ENCODE assay signal across 14 cellular contexts in the genomic region with DNA sequence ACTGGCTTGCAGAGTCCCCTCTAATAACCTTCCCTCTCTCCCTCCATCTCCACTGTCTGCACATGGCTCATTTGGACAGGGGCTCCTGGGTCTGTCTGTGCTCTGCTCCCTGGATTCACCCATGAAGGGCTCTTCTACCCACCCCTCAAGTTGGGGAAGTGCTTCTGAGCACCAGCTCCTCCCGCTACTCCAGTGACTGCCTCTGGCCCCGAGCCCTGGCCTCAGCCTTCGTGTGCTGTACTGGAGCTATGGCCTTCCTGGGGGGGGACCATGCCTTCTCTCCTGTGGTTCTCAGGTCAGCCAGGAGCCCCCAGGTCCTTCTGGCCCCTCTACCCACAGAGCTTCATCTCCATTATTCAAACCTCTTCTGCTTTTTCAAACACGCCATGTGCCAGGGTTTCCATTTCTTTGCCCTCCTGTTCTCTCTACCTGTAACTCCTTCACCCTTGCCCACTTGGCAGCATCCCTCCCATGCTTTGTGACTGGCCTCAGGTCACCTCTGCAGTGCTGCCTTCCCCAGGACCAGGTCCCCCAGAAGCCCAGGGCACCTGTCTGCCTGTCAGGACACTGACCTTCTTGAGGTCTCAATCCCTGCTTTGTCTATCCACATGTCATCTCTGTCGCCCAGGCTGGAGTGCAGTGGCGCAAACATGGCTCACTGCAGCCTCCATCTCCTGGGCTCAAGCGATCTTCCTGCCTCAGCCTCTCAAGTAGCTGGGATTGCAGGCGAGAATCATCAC. TPM values are rescaled to one million over a fixed set of nuclear protein-coding genes. Genes with fewer than 3 reads are reported as not detected.
DNase-seq lines count a peak whose midpoint lies in the region; ATAC-seq and TF ChIP-seq lines count a peak whose summit lies in the region.
"Had no signal": no experiment of that assay in that cellular context is flagged by ENCODE, and none has a peak within 500 bp of the region (broad histone marks: within the 10 kb centered on the region; RNA-seq: fewer than 3 reads in every experiment).

No MANE protein-coding gene starts in this region.

- H3K36me3 Mint-ChIP-seq in neural progenitor cell: peaks cover 4% of the 10 kb centered on the region
- H3K36me3 Mint-ChIP-seq: activated naive CD4-positive, alpha-beta T cell treated with anti-CD3 and anti-CD28 coated beads, Interleukin-2, amount 10 ng/mL, durations not matched to agents 7 days and 5 days; CD4-positive, CD25-positive, alpha-beta regulatory T cell had no signal

- H3K79me2 ChIP-seq in neural progenitor cell (ENCODE audit: low read depth): peaks cover 99% of the 10 kb centered on the region

- no peak overlapping the region for H3K4me3 Mint-ChIP-seq in neural progenitor cell
- H3K4me3 Mint-ChIP-seq: activated naive CD4-positive, alpha-beta T cell treated with anti-CD3 and anti-CD28 coated beads, Interleukin-2, amount 10 ng/mL, durations not matched to agents 7 days and 5 days; CD4-positive, CD25-positive, alpha-beta regulatory T cell had no signal

- H3K4me3 ChIP-seq in RWPE2 (ENCODE audit: severe bottlenecking) (no peak overlapping the region), esophagus squamous epithelium (no peak overlapping the region), neural progenitor cell (no peak overlapping the region), thyroid gland (replicated peaks in 1 of 3) (no peak overlapping the region), H7 (ENCODE audit: insufficient read depth, low read depth, low read length) (no peak overlapping the region)
- H3K4me3 ChIP-seq: SK-N-MC had no signal

- TF ChIP-seq POLR2A in esophagus squamous epithelium (IDR thresholded peaks at IDR 0.05) (no peak), thyroid gland (IDR thresholded peaks at IDR 0.05) (no peak)

- H3K27ac ChIP-seq in RWPE2 (ENCODE audit: poor library complexity, severe bottlenecking) (peak overlapping the region; percentile 36), esophagus squamous epithelium (peak overlapping the region; percentile 54 to 86 (median 70)), neural progenitor cell (no peak overlapping the region), thyroid gland (peak overlapping the region in 2 of 3 donors; percentile 68 to 69)
- H3K27ac ChIP-seq: SK-N-MC had no signal

- H3F3A ChIP-seq in neural progenitor cell (ENCODE audit: low read depth): no peaks in the 10 kb centered on the region

- WGBS in esophagus squamous epithelium, 2 donors: 74 to 78% methylated on average over 6 to 8 of the region's 8 CpGs
- 74 to 75% methylated on average over 8 of the region's 8 CpGs for WGBS in thyroid gland, 2 donors

- H3K9ac ChIP-seq in neural progenitor cell: no peak overlapping the region

- H3K9me3 ChIP-seq in RWPE2 (ENCODE audit: severe bottlenecking) (no peaks in the 10 kb centered on the region), esophagus squamous epithelium (no peaks in the 10 kb centered on the region), neural progenitor cell (ENCODE audit: low read depth) (no peaks in the 10 kb centered on the region), thyroid gland (no peaks in the 10 kb centered on the region)

- no peaks in the 10 kb centered on the region for H3K27me3 Mint-ChIP-seq in neural progenitor cell (ENCODE audit: insufficient read depth, low read depth)

- peaks cover 22% of the 10 kb centered on the region for H3K4me1 ChIP-seq in RWPE2 (ENCODE audit: insufficient read depth, poor library complexity, severe bottlenecking)
- H3K4me1 ChIP-seq in esophagus squamous epithelium: peaks cover 28 to 77% (median 49%) of the 10 kb centered on the region in 3 donors
- peaks cover 4% of the 10 kb centered on the region for H3K4me1 ChIP-seq in neural progenitor cell
- H3K4me1 ChIP-seq in thyroid gland: peaks cover 33 to 51% of the 10 kb centered on the region in 2 donors

- DNase-seq in RWPE2 (ENCODE audit: low spot score) (peak; percentile 60), esophagus squamous epithelium (lab: John Stamatoyannopoulos, UW) (no peak), neural progenitor cell (ENCODE audit: low spot score) (no peak), thyroid gland (no peak), NCI-H1930 (lab: John Stamatoyannopoulos, UW) (no peak), H7 (no peak)
- DNase-seq: activated naive CD4-positive, alpha-beta T cell treated with anti-CD3 and anti-CD28 coated beads, Interleukin-2, amount 10 ng/mL, durations not matched to agents 7 days and 5 days; CD4-positive, CD25-positive, alpha-beta regulatory T cell; NCI-H1105; NCI-H446 had no signal

- peaks cover 29% of the 10 kb centered on the region for H3K4me1 Mint-ChIP-seq in neural progenitor cell
- H3K4me1 Mint-ChIP-seq: CD4-positive, CD25-positive, alpha-beta regulatory T cell had no signal

- H3K36me3 ChIP-seq in RWPE2 (ENCODE audit: low read depth): peaks cover 8% of the 10 kb centered on the region
- H3K36me3 ChIP-seq in esophagus squamous epithelium: no peaks in the 10 kb centered on the region
- no peaks in the 10 kb centered on the region for H3K36me3 ChIP-seq in neural progenitor cell
- no peaks in the 10 kb centered on the region for H3K36me3 ChIP-seq in thyroid gland
- H3K36me3 ChIP-seq in H7 (replicated peaks; ENCODE audit: control insufficient read depth, insufficient read depth, low read length): no peaks in the 10 kb centered on the region

- H3K9me3 Mint-ChIP-seq in neural progenitor cell: no peaks in the 10 kb centered on the region
- H3K9me3 Mint-ChIP-seq: activated naive CD4-positive, alpha-beta T cell treated with anti-CD3 and anti-CD28 coated beads, Interleukin-2, amount 10 ng/mL, durations not matched to agents 7 days and 5 days had no signal

- peak overlapping the region; percentile 72 for H3K27ac Mint-ChIP-seq in neural progenitor cell
- H3K27ac Mint-ChIP-seq: activated naive CD4-positive, alpha-beta T cell treated with anti-CD3 and anti-CD28 coated beads, Interleukin-2, amount 10 ng/mL, durations not matched to agents 7 days and 5 days; CD4-positive, CD25-positive, alpha-beta regulatory T cell had no signal

- H4K20me1 ChIP-seq in neural progenitor cell (ENCODE audit: low read depth): peaks cover 100% of the 10 kb centered on the region

- intact Hi-C loops in esophagus squamous epithelium (cut with DNase I): no loop called here
- intact Hi-C loops in thyroid gland (cut with DNase I): no loop called here

- ATAC-seq in RWPE2 (ENCODE audit: low read depth): no peak; the same call in 2 of the 3 replicates
- no peak for ATAC-seq in HG03139 (IDR thresholded peaks at IDR 0.05; ENCODE audit: unreplicated experiment)
- ATAC-seq in HG02610 (IDR thresholded peaks at IDR 0.05; ENCODE audit: unreplicated experiment): no peak
- ATAC-seq: esophagus mucosa had no signal

- H3K27me3 ChIP-seq in RWPE2 (ENCODE audit: insufficient read depth, poor library complexity, severe bottlenecking) (no peaks in the 10 kb centered on the region), esophagus squamous epithelium (no peaks in the 10 kb centered on the region), neural progenitor cell (no peaks in the 10 kb centered on the region), thyroid gland (no peaks in the 10 kb centered on the region), H7 (ENCODE audit: control insufficient read depth, insufficient read depth, low read length) (no peaks in the 10 kb centered on the region)

- H3K4me2 ChIP-seq in neural progenitor cell: no peak overlapping the region

- no peak overlapping the region for H2AFZ ChIP-seq in neural progenitor cell (replicated peaks)

- TF ChIP-seq CTCF in RWPE2 (IDR thresholded peaks at IDR 0.05; ENCODE audit: poor library complexity, severe bottlenecking): no peak
- no peak for TF ChIP-seq CTCF in esophagus squamous epithelium (IDR thresholded peaks at IDR 0.05)
- TF ChIP-seq CTCF in neural progenitor cell (IDR thresholded peaks at IDR 0.05): no peak
- TF ChIP-seq CTCF in thyroid gland (IDR thresholded peaks at IDR 0.05): no peak

RNA-seq across cellular contexts. Expression of a gene that starts 9.5 kb away (rescaled TPM):
- 10 to 100 TPM in 3 of 4 donors, 1 to 10 TPM in 1; 7.1 to 22.1 (median 13.8) TPM for total RNA-seq in esophagus squamous epithelium
- 27.3 and 46.3 TPM in 2 replicates for total RNA-seq in neural progenitor cell (ENCODE audit: low replicate concordance)
- 10 to 100 TPM; 13.7 to 27.1 (median 21.1) TPM for total RNA-seq in thyroid gland
- 36.7 and 47.7 TPM in 2 replicates for total RNA-seq in H7 (2014; rRNA removed; shearing (Covaris generic))
